ENCODE assay signal across 8 cellular contexts in the genomic region with DNA sequence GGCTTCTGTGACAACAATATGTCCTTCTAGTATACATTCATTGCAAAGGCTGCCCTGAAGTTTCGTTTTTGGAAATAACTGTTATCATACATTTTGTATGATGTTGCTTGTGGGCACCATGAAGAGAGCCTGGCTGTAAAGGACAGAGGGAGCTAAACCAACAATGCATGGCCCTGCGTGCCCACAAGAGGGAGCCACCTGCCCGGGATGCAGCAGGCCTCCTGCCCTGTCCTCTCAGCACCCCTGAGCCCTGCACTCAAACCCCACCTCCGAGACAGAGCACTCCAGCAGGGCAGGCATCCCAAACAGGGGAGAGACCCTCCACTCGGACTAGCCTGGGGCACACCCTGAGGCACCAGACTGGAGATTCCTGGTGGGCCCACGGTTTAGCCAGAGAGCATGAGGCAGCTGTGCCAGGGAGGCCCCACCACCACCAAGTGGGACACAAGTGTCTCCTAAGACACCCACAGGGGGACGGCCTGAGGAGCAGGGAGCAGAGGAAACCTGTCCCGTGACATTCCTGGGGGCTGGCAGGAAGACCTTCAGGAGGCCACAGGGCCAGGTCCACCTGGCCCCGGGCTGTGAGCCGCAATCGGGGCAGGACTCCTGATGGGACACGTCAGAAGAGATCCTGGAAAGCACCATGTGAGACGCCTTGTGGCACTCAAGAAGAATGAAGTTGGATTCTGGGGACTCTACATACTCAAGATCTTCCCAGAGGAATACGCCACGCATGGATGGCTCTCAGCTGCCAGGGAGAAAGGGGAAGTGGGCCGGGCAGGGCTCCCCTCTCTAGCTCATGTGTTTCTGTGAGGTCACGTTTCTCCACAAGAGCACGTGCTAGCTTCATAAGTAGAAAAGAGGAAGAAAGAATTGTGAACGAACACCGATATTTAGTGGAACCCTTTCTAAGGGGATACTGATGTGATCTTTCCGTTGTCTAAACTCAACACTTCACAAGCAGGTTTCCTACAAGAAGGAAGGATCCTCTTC. TPM values are rescaled to one million over a fixed set of nuclear protein-coding genes. Genes with fewer than 3 reads are reported as not detected.
DNase-seq lines count a peak whose midpoint lies in the region; ATAC-seq, FAIRE-seq and TF ChIP-seq lines count a peak whose summit lies in the region.
"Not testable (repeated sequence)": the region's sequence is repeated elsewhere in the genome, so short reads cannot be mapped to it uniquely, and the experiment has no call there.

No MANE protein-coding gene starts in this region.

- H3K79me2 ChIP-seq in GM12878 (ENCODE audit: control insufficient read depth, insufficient read depth, low read length) = not testable (repeated sequence)

- in situ Hi-C loops in Panc1 (cut with HindIII; ENCODE audit: low pct_unique_long_range_greater_than_20kb, low sequenced_read_pairs); GM12878 (cut with MboI): not testable (repeated sequence)

- ATAC-seq in GM21381 (IDR thresholded peaks at IDR 0.05; ENCODE audit: unreplicated experiment) (peak; percentile 50), Panc1 (peak; percentile 59), GM12878 (peak; percentile 95), left ventricle myocardium superior (peak; percentile 77)
- peak; percentile 81 for ATAC-seq in stimulated activated effector memory CD8-positive, alpha-beta T cell treated with anti-CD3 and anti-CD28 coated beads, Interleukin-12 subunit alpha, Interleukin-12 subunit beta, amount 100 ng/mL, for 72 hours

- 7% methylated on average over 3 of the region's 21 CpGs for WGBS in GM12878 (ENCODE audit: insufficient coverage, insufficient replicate concordance, low lambda C conversion rate, missing lambda C conversion rate)

- peak in 4 of 5 donors; percentile 18 to 62 (median 38) for DNase-seq in CD4-positive, alpha-beta memory T cell
- DNase-seq in Panc1 (ENCODE audit: low read depth, low spot score); GM12878 (ENCODE audit: low read depth, low spot score): not testable (repeated sequence)
- DNase-seq in activated CD8-positive, alpha-beta memory T cell treated with anti-CD3 and anti-CD28 coated beads for 4 hours (ENCODE audit: low read depth in 2 of 2) = peak; percentile 12 to 24
- peak; percentile 62 for DNase-seq in left ventricle myocardium superior
- DNase-seq in posterior vena cava (ENCODE audit: low spot score) = peak; percentile 87
- DNase-seq in stimulated activated effector memory CD8-positive, alpha-beta T cell treated with anti-CD3 and anti-CD28 coated beads, Interleukin-12 subunit alpha, Interleukin-12 subunit beta, amount 100 ng/mL, for 72 hours (ENCODE audit: low spot score in 2 of 2) = peak in 1 of 2 donors; percentile 71

- H3K27me3 Mint-ChIP-seq in CD4-positive, alpha-beta memory T cell = not testable (repeated sequence)

- TF ChIP-seq POLR2A in GM12878 (IDR thresholded peaks at IDR 0.05; ENCODE audit: low read depth, low read length) = not testable (repeated sequence)

- H3K4me1 ChIP-seq in CD4-positive, alpha-beta memory T cell (ENCODE audit: insufficient read depth, low read length); Panc1 (ENCODE audit: control insufficient read depth, insufficient read depth, low read length); GM12878 (ENCODE audit: control insufficient read depth, insufficient read depth, low read length): not testable (repeated sequence)

- H3K27ac Mint-ChIP-seq in CD4-positive, alpha-beta memory T cell; stimulated activated effector memory CD8-positive, alpha-beta T cell treated with anti-CD3 and anti-CD28 coated beads, Interleukin-12 subunit alpha, Interleukin-12 subunit beta, amount 100 ng/mL, for 72 hours: not testable (repeated sequence)

- not testable (repeated sequence) for H4K20me1 ChIP-seq in GM12878 (ENCODE audit: control insufficient read depth, insufficient read depth)

- TF ChIP-seq CTCF in Panc1 (IDR thresholded peaks at IDR 0.05) = not testable (repeated sequence)
- peak in 2 of 3 experiments; percentile 2 to 11; a peak in 1 of 6 replicates for TF ChIP-seq CTCF in GM12878 (IDR thresholded peaks at IDR 0.05 in 2 of 3, conservative IDR thresholded peaks at IDR 0.05 in 1 of 3; ENCODE audit: control insufficient read depth in 2 of 3, extremely low read depth in 1 of 3, insufficient read depth in 1 of 3, low read depth in 3 of 3, low read length in 3 of 3)

- H3K27me3 ChIP-seq in CD4-positive, alpha-beta memory T cell (ENCODE audit: insufficient read depth, low read length); Panc1 (ENCODE audit: control insufficient read depth, insufficient read depth, low read length); GM12878 (replicated peaks in 1 of 2; ENCODE audit: control insufficient read depth in 2 of 2, insufficient read depth in 2 of 2, low read length in 1 of 2): not testable (repeated sequence)

- CTCF ChIA-PET in CD4-positive, alpha-beta memory T cell (lab: Charles Lee; ENCODE audit: partially characterized antibody); Panc1 (lab: Charles Lee); GM12878 (lab: Yijun Ruan, JAX): not testable (repeated sequence)

- SMC1A ChIA-PET in GM12878 (lab: Charles Lee; ENCODE audit: uncharacterized antibody, unreplicated experiment) = not testable (repeated sequence)

- FAIRE-seq in GM12878 (lab: Jason Lieb, UNC) = peak; percentile 94

- TF ChIP-seq RAD21 in GM12878 (IDR thresholded peaks at IDR 0.05; ENCODE audit: insufficient read depth, low read depth, low read length) = not testable (repeated sequence)

- H3K9me3 Mint-ChIP-seq in CD4-positive, alpha-beta memory T cell; stimulated activated effector memory CD8-positive, alpha-beta T cell treated with anti-CD3 and anti-CD28 coated beads, Interleukin-12 subunit alpha, Interleukin-12 subunit beta, amount 100 ng/mL, for 72 hours: not testable (repeated sequence)

- H3K36me3 Mint-ChIP-seq in CD4-positive, alpha-beta memory T cell; stimulated activated effector memory CD8-positive, alpha-beta T cell treated with anti-CD3 and anti-CD28 coated beads, Interleukin-12 subunit alpha, Interleukin-12 subunit beta, amount 100 ng/mL, for 72 hours: not testable (repeated sequence)

- H3K4me1 Mint-ChIP-seq in CD4-positive, alpha-beta memory T cell; stimulated activated effector memory CD8-positive, alpha-beta T cell treated with anti-CD3 and anti-CD28 coated beads, Interleukin-12 subunit alpha, Interleukin-12 subunit beta, amount 100 ng/mL, for 72 hours: not testable (repeated sequence)

- H3K4me3 Mint-ChIP-seq in CD4-positive, alpha-beta memory T cell; stimulated activated effector memory CD8-positive, alpha-beta T cell treated with anti-CD3 and anti-CD28 coated beads, Interleukin-12 subunit alpha, Interleukin-12 subunit beta, amount 100 ng/mL, for 72 hours: not testable (repeated sequence)

- POLR2A ChIA-PET in CD4-positive, alpha-beta memory T cell (lab: Charles Lee; ENCODE audit: partially characterized antibody); Panc1 (lab: Charles Lee); GM12878 (lab: Charles Lee): not testable (repeated sequence)

- not testable (repeated sequence) for H3K27ac ChIP-seq in CD4-positive, alpha-beta memory T cell (ENCODE audit: low read depth, low read length); Panc1 (ENCODE audit: low read length); GM12878 (ENCODE audit: control insufficient read depth, insufficient read depth)

- not testable (repeated sequence) for H2AFZ ChIP-seq in GM12878 (ENCODE audit: control insufficient read depth, low read depth, low read length)

- not testable (repeated sequence) for H3K9me3 ChIP-seq in CD4-positive, alpha-beta memory T cell (ENCODE audit: control insufficient read depth in 1 of 2, low read length in 2 of 2); Panc1 (ENCODE audit: control insufficient read depth, insufficient read depth, low read depth, low read length); GM12878 (replicated peaks; ENCODE audit: control insufficient read depth, insufficient read depth, low read length)

- not testable (repeated sequence) for H3K4me2 ChIP-seq in GM12878 (ENCODE audit: control insufficient read depth, insufficient read depth)

- not testable (repeated sequence) for TF ChIP-seq EP300 in GM12878 (IDR thresholded peaks at IDR 0.05; ENCODE audit: borderline replicate concordance in 1 of 2, control insufficient read depth in 1 of 2, low read depth in 2 of 2, low read length in 2 of 2)

- not testable (repeated sequence) for H3K4me3 ChIP-seq in CD4-positive, alpha-beta memory T cell (ENCODE audit: low read length in 2 of 2); Panc1 (ENCODE audit: low read depth in 2 of 2, low read length in 2 of 2); GM12878

- H3K36me3 ChIP-seq in CD4-positive, alpha-beta memory T cell (ENCODE audit: insufficient read depth, low read length); Panc1 (ENCODE audit: control insufficient read depth, insufficient read depth, low read length); GM12878 (ENCODE audit: control insufficient read depth in 2 of 2, insufficient read depth in 2 of 2, low read length in 1 of 2): not testable (repeated sequence)

- not testable (repeated sequence) for H3K9ac ChIP-seq in GM12878 (ENCODE audit: control insufficient read depth, insufficient read depth, low read length)

- RAD21 ChIA-PET in GM12878 (lab: Charles Lee; ENCODE audit: unreplicated experiment) = not testable (repeated sequence)

- intact Hi-C loops in CD4-positive, alpha-beta memory T cell (cut with micrococcal nuclease); Panc1 (cut with micrococcal nuclease; ENCODE audit: unreplicated experiment); GM12878 (cut with micrococcal nuclease; ENCODE audit: unreplicated experiment); left ventricle myocardium superior (cut with micrococcal nuclease); posterior vena cava (cut with DNase I): not testable (repeated sequence)

- BruUV-seq in Panc1 (replicated peaks; lab: Mats Ljungman, UMichigan); GM12878 (replicated peaks; lab: Mats Ljungman, UMichigan): not testable (repeated sequence)

RNA-seq across cellular contexts. Expression of a gene that starts 43.0 kb away (rescaled TPM):
- total RNA-seq in CD4-positive, alpha-beta memory T cell = 10 to 100 TPM; 26.7 to 27.1 TPM
- 10 to 100 TPM; 19.6 to 22.5 TPM for polyA plus RNA-seq in CD4-positive, alpha-beta memory T cell
- total RNA-seq in Panc1 (2021; ENCODE audit: unreplicated experiment) (61.1 TPM), GM12878 (2014; rRNA removed) (36.1 and 40.9 TPM in 2 replicates), GM12878 (2014; rRNA removed; fragmentation: Illumina TruSeq; extraction: Trizol) (24.1 and 24.2 TPM in 2 replicates), GM12878 (2021) (36.1 and 36.5 TPM in 2 replicates), left ventricle myocardium superior (10.4 TPM), posterior vena cava (10 to 100 TPM; 13.5 to 14.3 TPM)
- polyA plus RNA-seq in Panc1 (2012; ENCODE audit: insufficient read length) = 70.8 TPM
- total RNA-seq in GM12878 (2013; cell fraction: nucleolus; rRNA removed) = 17.9 and 27.0 TPM in 2 replicates
- 16.7 TPM for polyA plus RNA-seq in GM12878 (2011; ENCODE audit: low read depth)
- polyA plus RNA-seq in GM12878 (2011; rRNA removed) (42.4 and 50.2 TPM in 2 replicates), GM12878 (2014; fragmentation: Illumina TruSeq; extraction: Trizol) (18.1 and 24.7 TPM in 2 replicates), GM12878 (2014; fragmentation: Nextera tagmentation; extraction: Ambion mirVana) (1 to 10 TPM in 1 of 2 experiments, under 1 TPM in 1; 0.58 to 3.0 TPM), GM12878 (2014; rRNA removed) (56.4 and 57.9 TPM in 2 replicates), GM12878 (2016; fragmentation: Nextera tagmentation; extraction: Ambion mirVana) (10 to 100 TPM; 38.1 to 42.3 TPM)
- polyA plus RNA-seq in GM12878 (2011; cell fraction: cytosol; rRNA removed) = 62.7 and 95.3 TPM in 2 replicates
- 42.2 and 48.1 TPM in 2 replicates for polyA plus RNA-seq in GM12878 (2011; cell fraction: nucleus; rRNA removed)
- 23.3 and 35.2 TPM in 2 replicates for polyA plus RNA-seq in GM12878 (2012)
- polyA minus RNA-seq in GM12878 (2011; rRNA and poly(A)+ RNA removed) = 34.3 and 36.0 TPM in 2 replicates
- 13.5 and 17.0 TPM in 2 replicates for polyA minus RNA-seq in GM12878 (2011; cell fraction: cytosol; rRNA and poly(A)+ RNA removed)
- polyA minus RNA-seq in GM12878 (2011; cell fraction: nucleus; rRNA and poly(A)+ RNA removed) = 39.0 and 51.4 TPM in 2 replicates
